In the genomic region with DNA sequence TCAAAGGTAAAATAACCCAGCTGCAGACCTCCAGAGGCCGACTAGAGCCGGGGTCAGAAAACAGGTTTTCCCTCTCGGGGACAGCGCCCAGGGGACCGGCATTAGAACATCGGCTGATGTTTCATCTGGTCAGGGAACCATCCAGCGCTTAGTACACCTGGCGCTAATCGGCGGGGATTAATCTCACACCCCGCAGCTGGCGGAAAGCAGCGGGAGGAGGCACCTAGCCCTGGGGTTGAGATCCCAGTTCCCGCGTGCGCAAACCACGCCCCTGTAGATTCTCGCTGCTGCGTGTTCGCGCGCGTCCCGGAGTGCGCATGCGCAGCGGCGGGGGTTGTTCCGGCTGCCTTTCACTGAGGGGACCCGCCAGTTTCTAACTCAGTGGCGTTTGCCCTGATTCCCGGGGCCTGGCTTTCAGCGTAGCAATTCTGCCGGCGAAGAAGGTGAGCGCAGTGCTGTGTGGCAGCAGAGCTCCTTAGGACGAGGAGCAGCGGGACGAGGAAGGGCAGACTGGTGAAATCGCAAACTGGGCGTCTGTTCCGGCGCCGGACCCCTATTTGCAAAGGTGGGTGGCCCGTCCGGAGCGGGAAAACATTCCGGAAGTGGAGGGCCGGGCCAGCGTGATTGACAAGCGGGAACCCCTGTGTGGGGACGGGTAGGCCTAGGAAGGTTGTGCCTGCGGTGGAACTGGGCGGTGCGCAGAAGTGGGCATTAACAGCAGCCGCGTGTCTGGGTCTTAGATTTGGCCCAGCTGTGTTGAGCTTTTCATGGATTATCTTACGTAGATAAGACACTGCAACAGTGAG, we compare ENCODE assay signal across 8 cellular contexts. TPM values are rescaled to one million over a fixed set of nuclear protein-coding genes. Genes with fewer than 3 reads are reported as not detected.
DNase-seq lines count a peak whose midpoint lies in the region; ATAC-seq and TF ChIP-seq lines count a peak whose summit lies in the region.
"Not testable (repeated sequence)": the region's sequence is repeated elsewhere in the genome, so short reads cannot be mapped to it uniquely, and the experiment has no call there.

A gene (plus strand): TSS at position 334 of the 806 bp plus-strand sequence. CDS start 4,534 bp downstream, outside the sequence.

- in situ Hi-C loops in GM23248 (cut with MboI) = not testable (repeated sequence)

- H3K27me3 ChIP-seq in DND-41 (ENCODE audit: insufficient read depth, low read length, poor library complexity); GM23248 (replicated peaks; ENCODE audit: insufficient read depth); fibroblast of lung (ENCODE audit: control insufficient read depth, insufficient read depth, low read length): not testable (repeated sequence)

- TF ChIP-seq CTCF in DND-41 (IDR thresholded peaks at IDR 0.05; ENCODE audit: borderline replicate concordance, extremely low read depth, low read length, poor library complexity, severe bottlenecking); fibroblast of lung (conservative IDR thresholded peaks at IDR 0.05 in 1 of 2, IDR thresholded peaks at IDR 0.05 in 1 of 2; ENCODE audit: low read depth in 1 of 2, low read length in 2 of 2); natural killer cell (IDR thresholded peaks at IDR 0.05): not testable (repeated sequence)

- H3K4me3 Mint-ChIP-seq in natural killer cell = peak within 1 kb of the TSS; percentile 97

- peaks cover 41% of the 10 kb centered on the region for H3K79me2 ChIP-seq in DND-41 (ENCODE audit: insufficient read depth, low read length)
- not testable (repeated sequence) for H3K79me2 ChIP-seq in GM23248 (ENCODE audit: insufficient read depth); fibroblast of lung (ENCODE audit: control insufficient read depth, insufficient read depth, low read length)

- ATAC-seq in DND-41 (ENCODE audit: insufficient read depth, low read depth) (peak; percentile 91), natural killer cell (peak; percentile 84 to 93 (median 91))

- H3K4me1 Mint-ChIP-seq in natural killer cell = peaks cover 13 to 26% of the 10 kb centered on the region in 2 donors

- WGBS in GM23248 (ENCODE audit: low coverage in 1 of 2, low lambda C conversion rate in 2 of 2, missing lambda C conversion rate in 2 of 2), 2 experiments = 1 to 2% methylated on average over 55 to 58 of the region's 58 CpGs

- H3K9ac ChIP-seq in DND-41 (ENCODE audit: low read depth, low read length) (peak within 1 kb of the TSS; percentile 76), GM23248 (peak within 1 kb of the TSS; percentile 73), fibroblast of lung (ENCODE audit: insufficient read depth, low read length) (peak within 1 kb of the TSS; percentile 65)

- H3K36me3 Mint-ChIP-seq in natural killer cell = not testable (repeated sequence)

- DNase-seq in DND-41 (peak; percentile 95), GM23248 (peak; percentile 84), Kasumi-1 (lab: John Stamatoyannopoulos, UW) (peak; percentile 87 to 88), RKO (ENCODE audit: low spot score) (peak; percentile 95), activated T-helper 1 cell treated with Interleukin-2 at 50 U/mL for 16 hours (ENCODE audit: low read depth) (peak; percentile 89), fibroblast of lung (ENCODE audit: low read depth in 2 of 2) (peak; percentile 90 to 91), natural killer cell (peak; percentile 86)
- DNase-seq in stimulated activated naive CD4-positive, alpha-beta T cell (lab: John Stamatoyannopoulos, UW) = peak; percentile 84 to 94 (median 89)

- H3K36me3 ChIP-seq in DND-41 (ENCODE audit: insufficient read depth, low read length); GM23248 (ENCODE audit: low read depth); fibroblast of lung (ENCODE audit: control insufficient read depth, insufficient read depth, low read length): not testable (repeated sequence)

- not testable (repeated sequence) for H4K20me1 ChIP-seq in DND-41 (ENCODE audit: insufficient read depth, low read length); GM23248 (ENCODE audit: insufficient read depth); fibroblast of lung (ENCODE audit: control insufficient read depth, extremely low read depth, insufficient read depth, low read length)

- H3K27ac ChIP-seq in DND-41 (ENCODE audit: low read length) = peak within 1 kb of the TSS; percentile 90
- peak within 1 kb of the TSS; percentile 26; the same call in 1 of the 2 replicates for H3K27ac ChIP-seq in GM23248
- H3K27ac ChIP-seq in fibroblast of lung (ENCODE audit: insufficient read depth, low read length) = peak within 1 kb of the TSS; percentile 69

- peak within 1 kb of the TSS; percentile 62 to 72 for H3K4me3 ChIP-seq in DND-41 (ENCODE audit: low read depth in 1 of 2, low read length in 2 of 2)
- H3K4me3 ChIP-seq in GM23248 = peak within 1 kb of the TSS; percentile 85
- H3K4me3 ChIP-seq in fibroblast of lung (replicated peaks in 1 of 4; ENCODE audit: control extremely low read depth in 1 of 4, insufficient read depth in 1 of 4, low read depth in 3 of 4, low read length in 4 of 4) = peak within 1 kb of the TSS; percentile 71 to 85 (median 78)

- not testable (repeated sequence) for H3K9me3 Mint-ChIP-seq in natural killer cell

- not testable (repeated sequence) for H3K27me3 Mint-ChIP-seq in natural killer cell (ENCODE audit: low read depth in 2 of 2)

- peak within 1 kb of the TSS; percentile 94 for H3K4me2 ChIP-seq in DND-41 (ENCODE audit: insufficient read depth, low read length)
- peak within 1 kb of the TSS; percentile 93 for H3K4me2 ChIP-seq in GM23248 (ENCODE audit: unreplicated experiment)
- peak within 1 kb of the TSS; percentile 99 for H3K4me2 ChIP-seq in fibroblast of lung (ENCODE audit: extremely low read depth, insufficient read depth, low read length)

- intact Hi-C loops in natural killer cell (cut with micrococcal nuclease) = not testable (repeated sequence)

- not testable (repeated sequence) for H3K9me2 ChIP-seq in GM23248 (ENCODE audit: insufficient read depth)

- H3K4me1 ChIP-seq in DND-41 (ENCODE audit: insufficient read depth, low read length) = peaks cover 34% of the 10 kb centered on the region
- not testable (repeated sequence) for H3K4me1 ChIP-seq in GM23248 (ENCODE audit: insufficient read depth); fibroblast of lung (ENCODE audit: control insufficient read depth, extremely low read depth, insufficient read depth, low read length)

- not testable (repeated sequence) for H3K9me3 ChIP-seq in DND-41 (ENCODE audit: insufficient read depth, low read length, severe bottlenecking); GM23248 (ENCODE audit: low read depth); fibroblast of lung (ENCODE audit: control insufficient read depth, insufficient read depth, low read depth, low read length)

- peak within 1 kb of the TSS; percentile 73 for H2AFZ ChIP-seq in DND-41 (ENCODE audit: low read depth, low read length)
- peak within 1 kb of the TSS; percentile 98 for H2AFZ ChIP-seq in GM23248
- H2AFZ ChIP-seq in fibroblast of lung (ENCODE audit: low read length) = peak within 1 kb of the TSS; percentile 95

- H3F3A ChIP-seq in GM23248 (ENCODE audit: insufficient read depth) = not testable (repeated sequence)

- peak within 1 kb of the TSS; percentile 90 to 93 for H3K27ac Mint-ChIP-seq in natural killer cell

RNA-seq across cellular contexts. Expression of the gene that starts here (rescaled TPM):
- total RNA-seq in GM23248 (2014; rRNA removed; shearing (Covaris generic)) = 6.1 and 15.9 TPM in 2 replicates
- polyA plus RNA-seq in GM23248 (2016; fragmentation: Nextera tagmentation; extraction: Ambion mirVana) = 5.0 and 5.6 TPM in 2 replicates
- 13.2 and 16.2 TPM in 2 replicates for total RNA-seq in fibroblast of lung
- 4.4 and 12.0 TPM in 2 replicates for polyA plus RNA-seq in fibroblast of lung
- 4.9 and 13.1 TPM in 2 replicates for polyA plus RNA-seq in fibroblast of lung (2012)
- polyA minus RNA-seq in fibroblast of lung (ENCODE audit: low replicate concordance) = 11.9 and 32.2 TPM in 2 replicates
- total RNA-seq in natural killer cell = 10 to 100 TPM; 25.6 to 78.5 (median 59.3) TPM

Comparison
In these comparisons a context has a peak if more than half of its experiments do, and no peak if none do; other contexts are left out.
1. Peak in every context shown above with its lines: DNase-seq, ATAC-seq, H3K4me3 ChIP-seq and H3K27ac ChIP-seq.
2. H3K27ac ChIP-seq: peak in every context shown above with its lines; median percentile 90 in DND-41; 69 in fibroblast of lung; 26 in GM23248.